Comparison of ENCODE assay signal across 19 cellular contexts in the genomic region with DNA sequence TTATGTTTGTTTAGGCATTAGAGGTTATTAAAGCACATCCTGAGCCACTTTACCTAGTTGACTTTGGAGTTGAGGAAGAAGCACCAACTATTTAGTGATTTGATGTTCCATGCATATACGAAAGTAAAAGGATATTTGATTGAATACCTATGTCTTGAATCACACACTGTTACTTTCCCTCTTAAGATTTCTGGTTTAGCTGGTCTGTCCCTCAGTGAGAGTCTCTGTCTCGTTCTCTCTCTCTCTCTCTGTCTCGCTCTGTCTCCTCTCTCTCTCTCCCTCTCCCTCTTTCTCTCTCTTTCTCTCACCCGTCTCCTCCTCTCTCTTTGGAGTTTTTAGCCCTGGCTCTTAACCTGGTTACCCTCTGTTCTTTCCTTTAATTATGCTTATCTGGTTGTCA. TPM values are rescaled to one million over a fixed set of nuclear protein-coding genes. Genes with fewer than 3 reads are reported as not detected.
DNase-seq lines count a peak whose midpoint lies in the region; ATAC-seq, FAIRE-seq and TF ChIP-seq lines count a peak whose summit lies in the region.
"Had no signal": no experiment of that assay in that cellular context is flagged by ENCODE, and none has a peak within 500 bp of the region (broad histone marks: within the 10 kb centered on the region; RNA-seq: fewer than 3 reads in every experiment).

No MANE protein-coding gene starts in this region.

- peaks cover 98% of the 10 kb centered on the region for H3K4me1 ChIP-seq in lower lobe of right lung
- H3K4me1 ChIP-seq in neural progenitor cell: peaks cover 30% of the 10 kb centered on the region

- H3F3A ChIP-seq in neural progenitor cell (ENCODE audit: low read depth): peaks cover 40% of the 10 kb centered on the region

- intact Hi-C loops in lower lobe of right lung (cut with DNase I): no loop called here

- no peaks in the 10 kb centered on the region for H3K4me1 Mint-ChIP-seq in activated T-cell treated with anti-CD3 and anti-CD28 coated beads, Interleukin-2, amount 50 U/mL, for 72 hours (ENCODE audit: low read depth)
- H3K4me1 Mint-ChIP-seq in activated T-cell treated with anti-CD3 and anti-CD28 coated beads, Interleukin-2, amount 50 U/mL, for 4 hours (ENCODE audit: low read depth): peaks cover 3% of the 10 kb centered on the region
- peaks cover 58% of the 10 kb centered on the region for H3K4me1 Mint-ChIP-seq in type B pancreatic cell (ENCODE audit: unreplicated experiment)
- H3K4me1 Mint-ChIP-seq in neural progenitor cell: peaks cover 31% of the 10 kb centered on the region

- no peaks in the 10 kb centered on the region for H3K9me3 ChIP-seq in lower lobe of right lung
- H3K9me3 ChIP-seq in neural progenitor cell (ENCODE audit: low read depth): no peaks in the 10 kb centered on the region
- H3K9me3 ChIP-seq: heart left ventricle had no signal

- H3K4me3 ChIP-seq in bronchial epithelial cell (ENCODE audit: low read depth, low read length) (no peak overlapping the region), lower lobe of right lung (no peak overlapping the region), neural progenitor cell (no peak overlapping the region)
- H3K4me3 ChIP-seq: heart left ventricle had no signal

- no peak for DNase-seq in activated T-cell treated with anti-CD3 and anti-CD28 coated beads, Interleukin-2, amount 50 U/mL, for 72 hours
- no peak for DNase-seq in activated T-cell treated with anti-CD3 and anti-CD28 coated beads, Interleukin-2, amount 50 U/mL, for 4 hours
- DNase-seq in bronchial epithelial cell (ENCODE audit: low read depth): peak; percentile 76
- DNase-seq in lower lobe of right lung: no peak
- DNase-seq in type B pancreatic cell (ENCODE audit: extremely low spot score, unreplicated experiment): no peak
- no peak for DNase-seq in iPS-NIHi11 (ENCODE audit: low spot score)
- no peak for DNase-seq in neural progenitor cell (ENCODE audit: low spot score)
- DNase-seq: activated CD4-positive, alpha-beta T cell treated with anti-CD3 and anti-CD28 coated beads for 36 hours; CD4-positive, alpha-beta memory T cell; heart left ventricle; Kasumi-1; NCI-H1930; NCI-H69 had no signal

- no peak overlapping the region for H3K4me3 Mint-ChIP-seq in activated T-cell treated with anti-CD3 and anti-CD28 coated beads, Interleukin-2, amount 50 U/mL, for 72 hours
- H3K4me3 Mint-ChIP-seq in activated T-cell treated with anti-CD3 and anti-CD28 coated beads, Interleukin-2, amount 50 U/mL, for 4 hours: no peak overlapping the region
- H3K4me3 Mint-ChIP-seq in type B pancreatic cell (peak overlapping the region; percentile 76), neural progenitor cell (no peak overlapping the region)
- H3K4me3 Mint-ChIP-seq: activated CD4-positive, alpha-beta T cell treated with anti-CD3 and anti-CD28 coated beads for 36 hours; activated naive CD8-positive, alpha-beta T cell; CD4-positive, alpha-beta memory T cell had no signal

- ATAC-seq in activated T-cell treated with anti-CD3 and anti-CD28 coated beads, Interleukin-2, amount 50 U/mL, for 72 hours (replicated peaks in 1 of 2): no peak
- ATAC-seq in activated T-cell treated with anti-CD3 and anti-CD28 coated beads, Interleukin-2, amount 50 U/mL, for 4 hours: no peak
- peak; percentile 29 to 39 for ATAC-seq in lower lobe of right lung
- ATAC-seq in GM21526 (IDR thresholded peaks at IDR 0.05; ENCODE audit: low FRiP score, unreplicated experiment): no peak
- ATAC-seq: activated CD4-positive, alpha-beta T cell treated with anti-CD3 and anti-CD28 coated beads for 36 hours; heart left ventricle had no signal

- H3K27me3 ChIP-seq in bronchial epithelial cell (ENCODE audit: control insufficient read depth, insufficient read depth, low read length): no peaks in the 10 kb centered on the region
- no peaks in the 10 kb centered on the region for H3K27me3 ChIP-seq in lower lobe of right lung (ENCODE audit: low read depth)
- H3K27me3 ChIP-seq in neural progenitor cell: no peaks in the 10 kb centered on the region
- H3K27me3 ChIP-seq: heart left ventricle had no signal

- H3K27me3 Mint-ChIP-seq in activated T-cell treated with anti-CD3 and anti-CD28 coated beads, Interleukin-2, amount 50 U/mL, for 72 hours (ENCODE audit: low read depth): no peaks in the 10 kb centered on the region
- H3K27me3 Mint-ChIP-seq in activated T-cell treated with anti-CD3 and anti-CD28 coated beads, Interleukin-2, amount 50 U/mL, for 4 hours (ENCODE audit: low read depth): no peaks in the 10 kb centered on the region
- H3K27me3 Mint-ChIP-seq in type B pancreatic cell: no peaks in the 10 kb centered on the region
- H3K27me3 Mint-ChIP-seq in neural progenitor cell (ENCODE audit: insufficient read depth, low read depth): no peaks in the 10 kb centered on the region
- H3K27me3 Mint-ChIP-seq: activated CD4-positive, alpha-beta T cell treated with anti-CD3 and anti-CD28 coated beads for 36 hours; activated naive CD8-positive, alpha-beta T cell; CD4-positive, alpha-beta memory T cell had no signal

- H3K79me2 ChIP-seq in neural progenitor cell (ENCODE audit: low read depth): peaks cover 100% of the 10 kb centered on the region

- no peak overlapping the region for H2AFZ ChIP-seq in neural progenitor cell (replicated peaks)

- no peaks in the 10 kb centered on the region for H3K9me3 Mint-ChIP-seq in activated T-cell treated with anti-CD3 and anti-CD28 coated beads, Interleukin-2, amount 50 U/mL, for 72 hours
- H3K9me3 Mint-ChIP-seq in activated T-cell treated with anti-CD3 and anti-CD28 coated beads, Interleukin-2, amount 50 U/mL, for 4 hours: no peaks in the 10 kb centered on the region
- no peaks in the 10 kb centered on the region for H3K9me3 Mint-ChIP-seq in type B pancreatic cell
- H3K9me3 Mint-ChIP-seq in neural progenitor cell: peaks cover 7% of the 10 kb centered on the region

- peak overlapping the region; percentile 26 for H3K27ac Mint-ChIP-seq in activated T-cell treated with anti-CD3 and anti-CD28 coated beads, Interleukin-2, amount 50 U/mL, for 72 hours
- H3K27ac Mint-ChIP-seq in type B pancreatic cell: peak overlapping the region; percentile 88
- no peak overlapping the region for H3K27ac Mint-ChIP-seq in neural progenitor cell
- H3K27ac Mint-ChIP-seq: activated CD4-positive, alpha-beta T cell treated with anti-CD3 and anti-CD28 coated beads for 36 hours; activated naive CD8-positive, alpha-beta T cell had no signal

- H3K36me3 Mint-ChIP-seq in activated T-cell treated with anti-CD3 and anti-CD28 coated beads, Interleukin-2, amount 50 U/mL, for 72 hours (ENCODE audit: insufficient read depth in 2 of 2): peaks cover 0 to 2% of the 10 kb centered on the region in 2 donors
- H3K36me3 Mint-ChIP-seq in activated T-cell treated with anti-CD3 and anti-CD28 coated beads, Interleukin-2, amount 50 U/mL, for 4 hours (ENCODE audit: insufficient read depth): no peaks in the 10 kb centered on the region
- H3K36me3 Mint-ChIP-seq in type B pancreatic cell: peaks cover 17% of the 10 kb centered on the region
- peaks cover 15% of the 10 kb centered on the region for H3K36me3 Mint-ChIP-seq in neural progenitor cell

- peaks cover 94% of the 10 kb centered on the region for H4K20me1 ChIP-seq in neural progenitor cell (ENCODE audit: low read depth)

- H3K36me3 ChIP-seq in bronchial epithelial cell (ENCODE audit: control insufficient read depth, insufficient read depth, low read length) (peaks cover 4% of the 10 kb centered on the region), lower lobe of right lung (no peaks in the 10 kb centered on the region), neural progenitor cell (no peaks in the 10 kb centered on the region)
- H3K36me3 ChIP-seq: heart left ventricle had no signal

- no peak overlapping the region for H3K9ac ChIP-seq in neural progenitor cell

- FAIRE-seq in bronchial epithelial cell (lab: Jason Lieb, UNC): no peak
- FAIRE-seq: A204.1, G401.6 had no signal

- H3K27ac ChIP-seq in lower lobe of right lung (peak overlapping the region; percentile 14), neural progenitor cell (no peak overlapping the region)

- TF ChIP-seq CTCF in bronchial epithelial cell (IDR thresholded peaks at IDR 0.05; ENCODE audit: insufficient read depth, low read length, severe bottlenecking): no peak
- TF ChIP-seq CTCF in lower lobe of right lung (IDR thresholded peaks at IDR 0.05): no peak
- no peak for TF ChIP-seq CTCF in type B pancreatic cell (conservative IDR thresholded peaks at IDR 0.05)
- no peak for TF ChIP-seq CTCF in neural progenitor cell (IDR thresholded peaks at IDR 0.05)

- no peak overlapping the region for H3K4me2 ChIP-seq in neural progenitor cell

RNA-seq across cellular contexts. Expression of gene CTNND1, which starts 11.0 kb away (rescaled TPM):
- 10 to 100 TPM in 1 of 2 donors, 1 to 10 TPM in 1; 6.3 to 10.6 TPM for total RNA-seq in activated T-cell treated with anti-CD3 and anti-CD28 coated beads, Interleukin-2, amount 50 U/mL, for 72 hours
- 1 to 10 TPM; 4.9 to 6.3 (median 5.4) TPM for total RNA-seq in activated T-cell treated with anti-CD3 and anti-CD28 coated beads, Interleukin-2, amount 50 U/mL, for 4 hours
- 131 and 227 TPM in 2 replicates for total RNA-seq in bronchial epithelial cell
- 226 TPM for total RNA-seq in lower lobe of right lung
- 187 and 253 TPM in 2 replicates for total RNA-seq in type B pancreatic cell (ENCODE audit: low replicate concordance)
- 135 and 150 TPM in 2 replicates for total RNA-seq in neural progenitor cell (ENCODE audit: low replicate concordance)

RNA-seq across cellular contexts. Expression of gene BTBD18, which starts 20.9 kb away (rescaled TPM):
- not detected for total RNA-seq in activated T-cell treated with anti-CD3 and anti-CD28 coated beads, Interleukin-2, amount 50 U/mL, for 72 hours
- not detected for total RNA-seq in activated T-cell treated with anti-CD3 and anti-CD28 coated beads, Interleukin-2, amount 50 U/mL, for 4 hours
- not detected in 2 replicates for total RNA-seq in bronchial epithelial cell
- total RNA-seq in lower lobe of right lung: not detected
- not detected in 2 replicates for total RNA-seq in type B pancreatic cell (ENCODE audit: low replicate concordance)
- not detected in 2 replicates for total RNA-seq in neural progenitor cell (ENCODE audit: low replicate concordance)
- total RNA-seq: activated CD4-positive, alpha-beta T cell treated with anti-CD3 and anti-CD28 coated beads for 36 hours; CD4-positive, alpha-beta memory T cell; heart left ventricle; RPMI7951; T-helper 1 cell treated with Interleukin-12 subunit alpha and Interleukin-12 subunit beta and Interleukin-4 antibody, amounts not matched to agents 30 ng/mL and 1 ng/mL, for 36 hours had no signal

RNA-seq across cellular contexts. Expression of gene SELENOH, which starts 31.3 kb away (rescaled TPM):
- 100 to 1,000 TPM; 147 to 162 TPM for total RNA-seq in activated T-cell treated with anti-CD3 and anti-CD28 coated beads, Interleukin-2, amount 50 U/mL, for 72 hours
- total RNA-seq in activated T-cell treated with anti-CD3 and anti-CD28 coated beads, Interleukin-2, amount 50 U/mL, for 4 hours: 100 to 1,000 TPM; 231 to 290 (median 260) TPM
- 89.4 and 139 TPM in 2 replicates for total RNA-seq in bronchial epithelial cell
- total RNA-seq in lower lobe of right lung: 118 TPM
- total RNA-seq in type B pancreatic cell (ENCODE audit: low replicate concordance): 107 and 144 TPM in 2 replicates
- 164 and 206 TPM in 2 replicates for total RNA-seq in neural progenitor cell (ENCODE audit: low replicate concordance)

Comparison
In these comparisons a context has a peak if more than half of its experiments do, and no peak if none do; other contexts are left out.
1. ATAC-seq: peak in lower lobe of right lung (2 of 2); none in activated T-cell treated with anti-CD3 and anti-CD28 coated beads, Interleukin-2, amount 50 U/mL, for 72 hours (0 of 2), activated T-cell treated with anti-CD3 and anti-CD28 coated beads, Interleukin-2, amount 50 U/mL, for 4 hours (0 of 2) and GM21526 (single experiment).
2. RNA of gene CTNND1, which starts 11.0 kb away (total RNA-seq): 226 TPM in lower lobe of right lung (single experiment), 187 to 253 TPM in type B pancreatic cell, 135 to 150 TPM in neural progenitor cell and 131 to 227 TPM in bronchial epithelial cell; 6.3 to 10.6 TPM in activated T-cell treated with anti-CD3 and anti-CD28 coated beads, Interleukin-2, amount 50 U/mL, for 72 hours and 4.9 to 6.3 TPM in activated T-cell treated with anti-CD3 and anti-CD28 coated beads, Interleukin-2, amount 50 U/mL, for 4 hours; every median in the first group is over 10 times any median in the second.